ENCODE assay signal across 1 cellular context in genomic region chr19:10552596-10553053, GRCh38.
TF ChIP-seq lines count a peak whose summit lies in the region.

No MANE protein-coding gene starts in this region.

TF ChIP-seq in IMR-90, 13 proteins besides CTCF, POLR2A, EP300 and RAD21:
- TF ChIP-seq SMC3 (IDR thresholded peaks at IDR 0.05; ENCODE audit: low read depth, low read length): no peak
- TF ChIP-seq USF2 (IDR thresholded peaks at IDR 0.05; ENCODE audit: low read depth, low read length): peak; percentile 88
TF ChIP-seq in IMR-90: peak in this region for 1.
